In genomic region chr2:197838589-197838988, GRCh38 we compare ENCODE assay signal across 12 cellular contexts. TPM values are rescaled to one million over a fixed set of nuclear protein-coding genes. Genes with fewer than 3 reads are reported as not detected.
DNase-seq lines count a peak whose midpoint lies in the region; ATAC-seq and TF ChIP-seq lines count a peak whose summit lies in the region.
"Had no signal": no experiment of that assay in that cellular context is flagged by ENCODE, and none has a peak within 500 bp of the region (broad histone marks: within the 10 kb centered on the region; RNA-seq: fewer than 3 reads in every experiment).

No MANE protein-coding gene starts in this region.

- no peaks in the 10 kb centered on the region for H3K79me2 ChIP-seq in DND-41 (ENCODE audit: insufficient read depth, low read length)
- H3K79me2 ChIP-seq in GM23248 (ENCODE audit: insufficient read depth) = no peaks in the 10 kb centered on the region
- H3K79me2 ChIP-seq in H9 (ENCODE audit: insufficient read depth, low read length) = no peaks in the 10 kb centered on the region

- no peak overlapping the region for H2AFZ ChIP-seq in DND-41 (ENCODE audit: low read depth, low read length)
- H2AFZ ChIP-seq in GM23248 = peak overlapping the region; percentile 87
- H2AFZ ChIP-seq in H9 (ENCODE audit: low read length) = no peak overlapping the region

- H3K4me3 ChIP-seq in DND-41 (ENCODE audit: low read depth in 1 of 2, low read length in 2 of 2) (no peak overlapping the region), GM23248 (peak overlapping the region; percentile 70)

- H2BK120ac ChIP-seq in H9 (ENCODE audit: low read depth, low read length, poor library complexity, severe bottlenecking) = no peak overlapping the region

- no peaks in the 10 kb centered on the region for H3K23me2 ChIP-seq in H9 (ENCODE audit: insufficient read length, low read depth, low read length, poor library complexity, severe bottlenecking)

- H3K36me3 ChIP-seq in DND-41 (ENCODE audit: insufficient read depth, low read length) = no peaks in the 10 kb centered on the region
- H3K36me3 ChIP-seq in GM23248 (ENCODE audit: low read depth) = no peaks in the 10 kb centered on the region

- H3K9me2 ChIP-seq in GM23248 (ENCODE audit: insufficient read depth) = no peaks in the 10 kb centered on the region

- H4K8ac ChIP-seq in H9 (replicated peaks; ENCODE audit: insufficient read length, low read depth, low read length) = no peak overlapping the region

- no peak overlapping the region for H2AK5ac ChIP-seq in H9 (ENCODE audit: insufficient read length, low read length)

- H3K4me2 ChIP-seq in DND-41 (ENCODE audit: insufficient read depth, low read length) (peak overlapping the region; percentile 43; the same call in 1 of the 2 replicates), GM23248 (ENCODE audit: unreplicated experiment) (peak overlapping the region; percentile 92), H9 (ENCODE audit: insufficient read depth, insufficient read length, low read length) (no peak overlapping the region)

- TF ChIP-seq CTCF in DND-41 (IDR thresholded peaks at IDR 0.05; ENCODE audit: borderline replicate concordance, extremely low read depth, low read length, poor library complexity, severe bottlenecking) = no peak
- TF ChIP-seq CTCF in nephron (IDR thresholded peaks at IDR 0.05; ENCODE audit: unreplicated experiment in 3 of 3) = no peak
- TF ChIP-seq CTCF in H9 (conservative IDR thresholded peaks at IDR 0.05) = no peak
- TF ChIP-seq CTCF in GM10248 (IDR thresholded peaks at IDR 0.05; ENCODE audit: control extremely low read depth, extremely low read depth, low read depth, missing control alignments) = no peak

- H3F3A ChIP-seq in GM23248 (ENCODE audit: insufficient read depth) = peaks cover 17% of the 10 kb centered on the region; the same call in 1 of the 2 replicates

- H3K56ac ChIP-seq in H9 (ENCODE audit: insufficient read length, low read depth, low read length) = no peak overlapping the region

- no peak overlapping the region for H3K4ac ChIP-seq in H9 (ENCODE audit: low read depth, low read length)

- no peaks in the 10 kb centered on the region for H3K36me3 Mint-ChIP-seq in activated naive CD8-positive, alpha-beta T cell treated with anti-CD3 and anti-CD28 coated beads, Interleukin-2, amount 50 U/mL, for 24 hours (ENCODE audit: low read depth)
- H3K36me3 Mint-ChIP-seq in nephron (ENCODE audit: low read depth) = no peaks in the 10 kb centered on the region
- no peaks in the 10 kb centered on the region for H3K36me3 Mint-ChIP-seq in H9 (ENCODE audit: insufficient read depth in 1 of 3, low read depth in 3 of 3)

- no peaks in the 10 kb centered on the region for H4K20me1 ChIP-seq in DND-41 (ENCODE audit: insufficient read depth, low read length)
- H4K20me1 ChIP-seq in GM23248 (ENCODE audit: insufficient read depth) = no peaks in the 10 kb centered on the region
- no peaks in the 10 kb centered on the region for H4K20me1 ChIP-seq in H9 (ENCODE audit: control insufficient read depth, insufficient read depth, insufficient read length)

- H4K5ac ChIP-seq in H9 (ENCODE audit: insufficient read length, low read depth, low read length) = no peak overlapping the region

- no peak overlapping the region for H2BK12ac ChIP-seq in H9 (ENCODE audit: insufficient read length, low read depth, low read length)

- H3K4me3 Mint-ChIP-seq in activated naive CD8-positive, alpha-beta T cell treated with anti-CD3 and anti-CD28 coated beads, Interleukin-2, amount 50 U/mL, for 24 hours = peak overlapping the region; percentile 64
- H3K4me3 Mint-ChIP-seq in nephron = peak overlapping the region in 1 of 3 experiments; percentile 36
- H3K4me3 Mint-ChIP-seq in H9 = no peak overlapping the region
- H3K4me3 Mint-ChIP-seq: activated B cell treated with CpG ODN at 0.5 μM for 24 hours had no signal

- no peaks in the 10 kb centered on the region for H3K27me3 ChIP-seq in DND-41 (ENCODE audit: insufficient read depth, low read length, poor library complexity)
- H3K27me3 ChIP-seq in GM23248 (replicated peaks; ENCODE audit: insufficient read depth) = no peaks in the 10 kb centered on the region
- no peaks in the 10 kb centered on the region for H3K27me3 ChIP-seq in H9 (ENCODE audit: insufficient read depth, low read length)

- H3K9me3 ChIP-seq in DND-41 (ENCODE audit: insufficient read depth, low read length, severe bottlenecking) (no peaks in the 10 kb centered on the region), GM23248 (ENCODE audit: low read depth) (no peaks in the 10 kb centered on the region), H9 (ENCODE audit: control insufficient read depth, low read depth, low read length) (no peaks in the 10 kb centered on the region)

- H3K27ac Mint-ChIP-seq in activated naive CD8-positive, alpha-beta T cell treated with anti-CD3 and anti-CD28 coated beads, Interleukin-2, amount 50 U/mL, for 24 hours = peak overlapping the region; percentile 61
- H3K27ac Mint-ChIP-seq in nephron (peak overlapping the region; percentile 72 to 92 (median 80)), H9 (no peak overlapping the region)
- H3K27ac Mint-ChIP-seq: activated B cell treated with CpG ODN at 0.5 μM for 24 hours had no signal

- in situ Hi-C loops in GM23248 (cut with MboI) = no loop called here

- H3K14ac ChIP-seq in H9 (ENCODE audit: insufficient read depth, low read length) = no peak overlapping the region

- H3K23ac ChIP-seq in H9 (ENCODE audit: insufficient read length, low read depth, low read length) = no peak overlapping the region

- no peak overlapping the region for H2BK5ac ChIP-seq in H9 (ENCODE audit: insufficient read length, low read length)

- ATAC-seq in DND-41 (ENCODE audit: insufficient read depth, low read depth) (peak; percentile 15; the same call in 1 of the 3 replicates), GM18867 (IDR thresholded peaks at IDR 0.05; ENCODE audit: unreplicated experiment) (no peak)
- no peak for ATAC-seq in activated naive CD8-positive, alpha-beta T cell treated with anti-CD3 and anti-CD28 coated beads, Interleukin-2, amount 50 U/mL, for 24 hours

- WGBS in GM23248 (ENCODE audit: low coverage in 1 of 2, low lambda C conversion rate in 2 of 2, missing lambda C conversion rate in 2 of 2), 2 experiments = 9 to 12% methylated on average over 2 of the region's 2 CpGs
- no CpG with 5 or more reads among the region's 2 CpGs for WGBS in H9 (ENCODE audit: extremely low coverage, insufficient read length, low lambda C conversion rate)

- POLR2A ChIA-PET in GM10248 (lab: Yijun Ruan, JAX) = no interaction called here

- H4K91ac ChIP-seq in H9 (ENCODE audit: insufficient read length, low read depth, low read length) = no peak overlapping the region

- H3K9ac ChIP-seq in DND-41 (ENCODE audit: low read depth, low read length) (peak overlapping the region; percentile 19; the same call in 1 of the 2 replicates), GM23248 (peak overlapping the region; percentile 70), H9 (ENCODE audit: extremely low read depth, insufficient read length, low read length) (no peak overlapping the region)

- CTCF ChIA-PET in GM10248 (lab: Yijun Ruan, JAX) = interaction anchor here (1.1 to 4.2 kb wide), 7 partner anchors 9 to 239 kb away, joined by 3 to 31 read pairs (median 7); no protein-coding TSS in a partner anchor

- peaks cover 52% of the 10 kb centered on the region for H3K4me1 Mint-ChIP-seq in activated naive CD8-positive, alpha-beta T cell treated with anti-CD3 and anti-CD28 coated beads, Interleukin-2, amount 50 U/mL, for 24 hours
- H3K4me1 Mint-ChIP-seq in nephron = peaks cover 36% of the 10 kb centered on the region
- H3K4me1 Mint-ChIP-seq in H9 = no peaks in the 10 kb centered on the region

- H3K27me3 Mint-ChIP-seq in activated naive CD8-positive, alpha-beta T cell treated with anti-CD3 and anti-CD28 coated beads, Interleukin-2, amount 50 U/mL, for 24 hours = no peaks in the 10 kb centered on the region
- H3K27me3 Mint-ChIP-seq in nephron (ENCODE audit: low read depth) (no peaks in the 10 kb centered on the region), H9 (ENCODE audit: low read depth) (peaks cover 1% of the 10 kb centered on the region; the same call in 1 of the 2 replicates)

- no peaks in the 10 kb centered on the region for H3K79me1 ChIP-seq in H9 (ENCODE audit: insufficient read depth, low read depth, low read length, poor library complexity, severe bottlenecking)

- DNase-seq in DND-41 = no peak
- DNase-seq in GM23248 = peak; percentile 51
- DNase-seq in activated naive CD8-positive, alpha-beta T cell treated with anti-CD3 and anti-CD28 coated beads, Interleukin-2, amount 50 U/mL, for 24 hours = no peak
- no peak for DNase-seq in H9
- no peak for DNase-seq in DMS53 (lab: John Stamatoyannopoulos, UW)
- DNase-seq in GM10248 (ENCODE audit: extremely low spot score) = no peak
- DNase-seq: activated B cell treated with CpG ODN at 0.5 μM for 24 hours, NCI-H524 had no signal

- H2BK15ac ChIP-seq in H9 (ENCODE audit: low read depth, low read length) = no peak overlapping the region

- H3K27ac ChIP-seq in DND-41 (ENCODE audit: low read length) (no peak overlapping the region), GM23248 (peak overlapping the region; percentile 64), H9 (ENCODE audit: insufficient read length, low read depth, low read length) (no peak overlapping the region)

- no peak overlapping the region for H2BK20ac ChIP-seq in H9 (ENCODE audit: low read depth, low read length, poor library complexity, severe bottlenecking)

- H3K18ac ChIP-seq in H9 (ENCODE audit: insufficient read length, low read depth, low read length) = no peak overlapping the region

- H3K4me1 ChIP-seq in DND-41 (ENCODE audit: insufficient read depth, low read length) (peaks cover 39% of the 10 kb centered on the region), GM23248 (ENCODE audit: insufficient read depth) (peaks cover 7% of the 10 kb centered on the region; the same call in 1 of the 2 replicates), H9 (ENCODE audit: insufficient read depth, low read length) (no peaks in the 10 kb centered on the region)

- H3K9me3 Mint-ChIP-seq in activated naive CD8-positive, alpha-beta T cell treated with anti-CD3 and anti-CD28 coated beads, Interleukin-2, amount 50 U/mL, for 24 hours = no peaks in the 10 kb centered on the region
- H3K9me3 Mint-ChIP-seq in nephron (peaks cover 11% of the 10 kb centered on the region), H9 (peaks cover 0 to 3% of the 10 kb centered on the region in 2 experiments; a peak in 3 of 5 replicates)

- no peak overlapping the region for H3T11ph ChIP-seq in H9 (ENCODE audit: low read length)

RNA-seq across cellular contexts. Expression of gene PLCL1, which starts 34.2 kb away (rescaled TPM):
- total RNA-seq in GM23248 (2014; rRNA removed; shearing (Covaris generic)) = 2.3 TPM in 2 replicates
- polyA plus RNA-seq in GM23248 (2016; fragmentation: Nextera tagmentation; extraction: Ambion mirVana) = 0.44 and 0.80 TPM in 2 replicates
- 0.04 TPM in 1 of 2 replicates, not detected in the other for total RNA-seq in H9 (2021)

RNA-seq across cellular contexts. Expression of gene BOLL, which starts 53.5 kb away (rescaled TPM):
- not detected in 2 replicates for total RNA-seq in GM23248 (2014; rRNA removed; shearing (Covaris generic))
- polyA plus RNA-seq in GM23248 (2016; fragmentation: Nextera tagmentation; extraction: Ambion mirVana) = not detected in 2 replicates
- not detected in 2 replicates for total RNA-seq in H9 (2021)
- total RNA-seq: activated B cell treated with CpG ODN at 0.5 μM for 24 hours, temporal lobe had no signal
- polyA plus RNA-seq: keratinocyte had no signal

Comparison
In these comparisons a context has a peak if more than half of its experiments do, and no peak if none do; other contexts are left out.
1. H3K27ac Mint-ChIP-seq: peak in activated naive CD8-positive, alpha-beta T cell treated with anti-CD3 and anti-CD28 coated beads, Interleukin-2, amount 50 U/mL, for 24 hours (single experiment) and nephron (3 of 3); none in H9 (0 of 3).